ENCODE assay signal across 2 cellular contexts in genomic region chrX:153568612-153569011, GRCh38.
TF ChIP-seq lines count a peak whose summit lies in the region.

No MANE protein-coding gene starts in this region.

TF ChIP-seq in HepG2, 621 proteins besides CTCF, POLR2A, EP300 and RAD21:
- TF ChIP-seq ARID2 (CRISPR knock-in tag; IDR thresholded peaks at IDR 0.05; ENCODE audit: borderline replicate concordance) (no peak), SYNCRIP (IDR thresholded peaks at IDR 0.05; ENCODE audit: insufficient read depth, low read depth, low read length) (no peak), FOXP4 (CRISPR knock-in tag; IDR thresholded peaks at IDR 0.05) (no peak), HNRNPH1 (optimal IDR thresholded peaks at IDR 0.05; ENCODE audit: low read depth, low read length) (no peak), MYPOP (CRISPR knock-in tag; IDR thresholded peaks at IDR 0.05) (no peak), PHF21A (CRISPR knock-in tag; IDR thresholded peaks at IDR 0.05) (no peak)

TF ChIP-seq in H1, 55 proteins besides CTCF, POLR2A, EP300 and RAD21:
- TF ChIP-seq PHF8 (conservative IDR thresholded peaks at IDR 0.05; ENCODE audit: low read depth, low read length) = no peak
- no peak for TF ChIP-seq MAFK (IDR thresholded peaks at IDR 0.05; ENCODE audit: low read depth, low read length)
- TF ChIP-seq KDM1A (IDR thresholded peaks at IDR 0.05; ENCODE audit: borderline replicate concordance, low read length) = no peak
- no peak for TF ChIP-seq RBBP5 (IDR thresholded peaks at IDR 0.05; ENCODE audit: borderline replicate concordance, low read depth, low read length)
- no peak for TF ChIP-seq TAF1 (IDR thresholded peaks at IDR 0.05; ENCODE audit: low read depth, low read length)
- TF ChIP-seq FOSL1 (IDR thresholded peaks at IDR 0.05; ENCODE audit: insufficient read depth, low read depth, low read length) = no peak
- TF ChIP-seq NRF1 (IDR thresholded peaks at IDR 0.05; ENCODE audit: low read depth, low read length) = no peak
- TF ChIP-seq CTBP2 (IDR thresholded peaks at IDR 0.05; ENCODE audit: borderline replicate concordance, insufficient read depth, insufficient read length, low read length) = no peak
- TF ChIP-seq KDM5A (IDR thresholded peaks at IDR 0.05; ENCODE audit: low read length) = no peak
- no peak for TF ChIP-seq TBP (IDR thresholded peaks at IDR 0.05; ENCODE audit: low read depth, low read length)
- TF ChIP-seq CEBPB (IDR thresholded peaks at IDR 0.05; ENCODE audit: low read depth, low read length) = no peak
- TF ChIP-seq SAP30 (IDR thresholded peaks at IDR 0.05; ENCODE audit: insufficient read depth, insufficient replicate concordance, low read length) = no peak
